In the genomic region with DNA sequence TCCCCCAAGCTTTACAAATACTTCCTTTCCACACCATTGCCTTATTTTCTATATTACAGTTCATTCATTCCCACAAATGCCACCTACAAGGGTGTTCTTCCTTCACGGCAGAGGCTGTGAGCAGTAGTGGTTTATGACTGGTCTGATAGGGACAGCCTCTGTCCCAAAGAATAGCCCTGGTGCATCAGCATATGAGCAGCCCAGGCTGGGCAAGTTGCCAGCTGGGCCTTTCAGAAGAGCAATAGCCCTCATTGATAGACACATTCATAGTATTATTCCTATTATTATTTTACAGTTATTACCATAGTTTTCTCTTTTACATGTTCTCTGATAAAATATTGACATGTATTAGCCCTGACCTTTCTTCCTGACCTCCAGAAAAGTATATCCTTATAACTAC, we compare ENCODE assay signal across 14 cellular contexts.
DNase-seq lines count a peak whose midpoint lies in the region; ATAC-seq, FAIRE-seq and TF ChIP-seq lines count a peak whose summit lies in the region.
"Had no signal": no experiment of that assay in that cellular context is flagged by ENCODE, and none has a peak within 500 bp of the region (broad histone marks: within the 10 kb centered on the region; RNA-seq: fewer than 3 reads in every experiment).

No MANE protein-coding gene starts in this region.

- no peak for FAIRE-seq in K562 (lab: Jason Lieb, UNC)

- H3K9me1 ChIP-seq in K562 (ENCODE audit: control insufficient read depth, insufficient read depth, low read length): no peaks in the 10 kb centered on the region

- H3K27me3 ChIP-seq in K562 (ENCODE audit: control insufficient read depth in 2 of 2, insufficient read depth in 2 of 2, low read length in 2 of 2): no peaks in the 10 kb centered on the region
- H3K27me3 ChIP-seq in esophagus squamous epithelium: no peaks in the 10 kb centered on the region

- no peak overlapping the region for H3K9ac ChIP-seq in K562 (ENCODE audit: insufficient read depth in 1 of 2, low read depth in 2 of 2, low read length in 2 of 2)

- ATAC-seq in K562: no peak

- TF ChIP-seq POLR2A in K562 (conservative IDR thresholded peaks at IDR 0.05) (no peak), esophagus squamous epithelium (IDR thresholded peaks at IDR 0.05) (no peak)

- BruUV-seq in K562 (replicated peaks; lab: Mats Ljungman, UMichigan): no TSS peak

- TF ChIP-seq CTCF in K562 (IDR thresholded peaks at IDR 0.05 in 2 of 3, conservative IDR thresholded peaks at IDR 0.05 in 1 of 3; ENCODE audit: insufficient read depth in 2 of 3, low read depth in 1 of 3, low read length in 3 of 3) (no peak), esophagus squamous epithelium (IDR thresholded peaks at IDR 0.05) (no peak)

- H4K20me1 ChIP-seq in K562 (replicated peaks; ENCODE audit: control insufficient read depth, insufficient read depth, low read length): no peaks in the 10 kb centered on the region

- no peak overlapping the region for H3K4me2 ChIP-seq in K562 (ENCODE audit: insufficient read depth, low read length)

- H3K27ac ChIP-seq in K562 (ENCODE audit: extremely low read depth, low read depth, low read length) (no peak overlapping the region), esophagus squamous epithelium (no peak overlapping the region)
- H3K27ac ChIP-seq: 22Rv1, SJSA1, skin epidermis had no signal

- no peaks in the 10 kb centered on the region for H3K79me2 ChIP-seq in K562 (ENCODE audit: control insufficient read depth, insufficient read depth, low read length)

- no peak for TF ChIP-seq RAD21 in K562 (CRISPR knock-in tag; conservative IDR thresholded peaks at IDR 0.05 in 1 of 2, IDR thresholded peaks at IDR 0.05 in 1 of 2)

- no peaks in the 10 kb centered on the region for H3K36me3 ChIP-seq in K562 (ENCODE audit: control insufficient read depth, insufficient read depth, low read length)
- no peaks in the 10 kb centered on the region for H3K36me3 ChIP-seq in esophagus squamous epithelium
- H3K36me3 ChIP-seq: SJSA1 had no signal

- CTCF ChIA-PET in K562 (lab: Yijun Ruan, JAX; ENCODE audit: low intra/inter-chr PET ratio): no interaction called here

- POLR2A ChIA-PET in K562 (lab: Yijun Ruan, JAX): no interaction called here

- H3K9me3 ChIP-seq in K562 (replicated peaks; ENCODE audit: control insufficient read depth, insufficient read depth, low read depth, low read length) (no peaks in the 10 kb centered on the region), esophagus squamous epithelium (no peaks in the 10 kb centered on the region)
- H3K9me3 ChIP-seq: SJSA1 had no signal

- peak; percentile 40 for DNase-seq in DMS 273 (lab: John Stamatoyannopoulos, UW; ENCODE audit: unreplicated experiment)
- no peak for DNase-seq in DMS 273 treated with DMSO at 0.1 percent for 48 hours (lab: John Stamatoyannopoulos, UW)
- peak; percentile 31 for DNase-seq in NCI-H1105 (lab: John Stamatoyannopoulos, UW)
- DNase-seq in K562 (ENCODE audit: extremely low read depth in 1 of 4, low spot score in 3 of 4): peak in 1 of 4 experiments; percentile 3
- peak; percentile 77 for DNase-seq in midbrain (lab: John Stamatoyannopoulos, UW)
- DNase-seq in GF-D8 (lab: John Stamatoyannopoulos, UW): no peak
- no peak for DNase-seq in SW480 (ENCODE audit: low spot score)
- DNase-seq in esophagus squamous epithelium (lab: John Stamatoyannopoulos, UW): no peak
- DNase-seq: CD4-positive, alpha-beta memory T cell; NK-92 treated with Interleukin-12 subunit alpha and Interleukin-12 subunit beta, amount 100 ng/mL, for 24 hours had no signal

- H3K4me3 ChIP-seq in K562 (no peak overlapping the region), esophagus squamous epithelium (no peak overlapping the region)
- H3K4me3 ChIP-seq: lung, SJSA1, skin epidermis had no signal

- in situ Hi-C loops in K562 (cut with MboI): no loop called here

- WGBS in K562 (ENCODE audit: insufficient coverage, low coverage, missing lambda C conversion rate): 0% methylated on average over 1 of the region's 1 CpG
- 44 to 73% methylated on average over 1 of the region's 1 CpG for WGBS in esophagus squamous epithelium, 2 donors

- H3K4me1 ChIP-seq in K562 (replicated peaks in 1 of 2; ENCODE audit: control insufficient read depth in 2 of 2, insufficient read depth in 2 of 2, low read length in 2 of 2) (no peaks in the 10 kb centered on the region), esophagus squamous epithelium (no peaks in the 10 kb centered on the region)
- H3K4me1 ChIP-seq: SJSA1 had no signal

- intact Hi-C loops in K562 (cut with micrococcal nuclease) (no loop called here), esophagus squamous epithelium (cut with DNase I) (no loop called here)

- no peak for TF ChIP-seq EP300 in K562 (IDR thresholded peaks at IDR 0.05; ENCODE audit: low read length)

- H2AFZ ChIP-seq in K562 (ENCODE audit: low read depth, low read length): no peak overlapping the region

TF ChIP-seq in K562, 482 proteins besides CTCF, POLR2A, EP300 and RAD21:
- TF ChIP-seq NFIC (IDR thresholded peaks at IDR 0.05): peak; percentile 50; the same call in 1 of the 2 replicates
- no peak for TF ChIP-seq SMARCC2 (IDR thresholded peaks at IDR 0.05; ENCODE audit: low read depth)
TF ChIP-seq in K562: peak in this region for 1.

Comparison
In these comparisons a context has a peak if more than half of its experiments do, and no peak if none do; other contexts are left out.
1. DNase-seq: peak in DMS 273 (single experiment), NCI-H1105 (single experiment) and midbrain (single experiment); none in DMS 273 treated with DMSO at 0.1 percent for 48 hours (single experiment), GF-D8 (single experiment), SW480 (single experiment) and esophagus squamous epithelium (single experiment).